ENCODE assay signal across 8 cellular contexts in the genomic region with DNA sequence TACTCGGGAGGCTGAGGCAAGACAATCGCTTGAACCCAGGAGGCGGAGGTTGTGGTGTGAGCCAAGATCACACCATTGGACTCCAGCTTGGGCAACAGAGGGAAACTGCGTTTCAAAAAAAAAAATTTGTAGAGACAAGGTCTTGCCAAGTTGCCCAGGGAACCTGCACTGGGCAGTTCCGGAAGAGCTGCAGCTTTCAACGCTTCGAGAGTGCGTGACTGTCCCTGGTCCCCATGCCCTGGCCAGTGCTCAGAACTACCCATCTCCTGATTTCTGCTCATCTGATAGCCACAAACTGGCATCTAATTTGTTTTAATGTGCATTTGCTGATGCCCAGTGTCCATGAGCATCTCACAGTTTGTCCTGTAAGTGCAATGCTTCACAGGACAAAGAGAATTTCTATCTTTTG. TPM values are rescaled to one million over a fixed set of nuclear protein-coding genes. Genes with fewer than 3 reads are reported as not detected.
DNase-seq lines count a peak whose midpoint lies in the region; ATAC-seq lines count a peak whose summit lies in the region.

No MANE protein-coding gene starts in this region.

- ATAC-seq in activated CD8-positive, alpha-beta memory T cell treated with anti-CD3 and anti-CD28 coated beads, Interleukin-2, amount 10 ng/mL, durations not matched to agents 7 days and 5 days, result no peak
- no peak for ATAC-seq in left ventricle myocardium superior
- ATAC-seq in stimulated activated memory B cell treated with anti-CD40 and anti-IgM and Interleukin-4, amounts not matched to agents 10 μg/mL and 1 μg/mL and 100 μg/mL, for 72 hours, result no peak
- ATAC-seq in HG03135 (IDR thresholded peaks at IDR 0.05; ENCODE audit: unreplicated experiment), result no peak

- peak overlapping the region; percentile 99 for H3K4me3 Mint-ChIP-seq in activated CD8-positive, alpha-beta memory T cell treated with anti-CD3 and anti-CD28 coated beads, Interleukin-2, amount 10 ng/mL, durations not matched to agents 7 days and 5 days
- H3K4me3 Mint-ChIP-seq in activated T-cell treated with anti-CD3 and anti-CD28 coated beads, Interleukin-2, amount 50 U/mL, for 24 hours, result peak overlapping the region; percentile 94
- peak overlapping the region; percentile 99 for H3K4me3 Mint-ChIP-seq in stimulated activated memory B cell treated with anti-CD40 and anti-IgM and Interleukin-4, amounts not matched to agents 10 μg/mL and 1 μg/mL and 100 μg/mL, for 72 hours

- peak overlapping the region; percentile 89 for H3K27ac Mint-ChIP-seq in activated CD8-positive, alpha-beta memory T cell treated with anti-CD3 and anti-CD28 coated beads, Interleukin-2, amount 10 ng/mL, durations not matched to agents 7 days and 5 days
- peak overlapping the region; percentile 94 for H3K27ac Mint-ChIP-seq in activated T-cell treated with anti-CD3 and anti-CD28 coated beads, Interleukin-2, amount 50 U/mL, for 24 hours
- peak overlapping the region; percentile 92 for H3K27ac Mint-ChIP-seq in stimulated activated memory B cell treated with anti-CD40 and anti-IgM and Interleukin-4, amounts not matched to agents 10 μg/mL and 1 μg/mL and 100 μg/mL, for 72 hours

- intact Hi-C loops in left ventricle myocardium superior (cut with micrococcal nuclease), result no loop called here

- no peaks in the 10 kb centered on the region for H3K9me3 Mint-ChIP-seq in activated CD8-positive, alpha-beta memory T cell treated with anti-CD3 and anti-CD28 coated beads, Interleukin-2, amount 10 ng/mL, durations not matched to agents 7 days and 5 days (ENCODE audit: low read depth)
- no peaks in the 10 kb centered on the region for H3K9me3 Mint-ChIP-seq in activated T-cell treated with anti-CD3 and anti-CD28 coated beads, Interleukin-2, amount 50 U/mL, for 24 hours
- H3K9me3 Mint-ChIP-seq in stimulated activated memory B cell treated with anti-CD40 and anti-IgM and Interleukin-4, amounts not matched to agents 10 μg/mL and 1 μg/mL and 100 μg/mL, for 72 hours, result peaks cover 3% of the 10 kb centered on the region

- peaks cover 43% of the 10 kb centered on the region for H3K36me3 Mint-ChIP-seq in activated CD8-positive, alpha-beta memory T cell treated with anti-CD3 and anti-CD28 coated beads, Interleukin-2, amount 10 ng/mL, durations not matched to agents 7 days and 5 days
- peaks cover 49% of the 10 kb centered on the region for H3K36me3 Mint-ChIP-seq in activated T-cell treated with anti-CD3 and anti-CD28 coated beads, Interleukin-2, amount 50 U/mL, for 24 hours (ENCODE audit: low read depth)
- peaks cover 49% of the 10 kb centered on the region for H3K36me3 Mint-ChIP-seq in stimulated activated memory B cell treated with anti-CD40 and anti-IgM and Interleukin-4, amounts not matched to agents 10 μg/mL and 1 μg/mL and 100 μg/mL, for 72 hours

- peaks cover 19% of the 10 kb centered on the region for H3K4me1 Mint-ChIP-seq in activated CD8-positive, alpha-beta memory T cell treated with anti-CD3 and anti-CD28 coated beads, Interleukin-2, amount 10 ng/mL, durations not matched to agents 7 days and 5 days
- peaks cover 18% of the 10 kb centered on the region for H3K4me1 Mint-ChIP-seq in activated T-cell treated with anti-CD3 and anti-CD28 coated beads, Interleukin-2, amount 50 U/mL, for 24 hours (ENCODE audit: low read depth)
- peaks cover 48% of the 10 kb centered on the region for H3K4me1 Mint-ChIP-seq in stimulated activated memory B cell treated with anti-CD40 and anti-IgM and Interleukin-4, amounts not matched to agents 10 μg/mL and 1 μg/mL and 100 μg/mL, for 72 hours

- no peak for DNase-seq in activated CD8-positive, alpha-beta memory T cell treated with anti-CD3 and anti-CD28 coated beads, Interleukin-2, amount 10 ng/mL, durations not matched to agents 7 days and 5 days
- no peak for DNase-seq in activated CD8-positive, alpha-beta memory T cell treated with anti-CD3 and anti-CD28 coated beads for 24 hours
- DNase-seq in activated T-cell treated with anti-CD3 and anti-CD28 coated beads, Interleukin-2, amount 50 U/mL, for 24 hours, result no peak
- DNase-seq in left ventricle myocardium superior (peak; percentile 29), SIG-M5 (lab: John Stamatoyannopoulos, UW) (no peak)
- no peak for DNase-seq in stimulated activated naive CD4-positive, alpha-beta T cell treated with Interleukin-2 at 50 U/mL for 16 hours (lab: John Stamatoyannopoulos, UW)

- H3K27me3 Mint-ChIP-seq in activated CD8-positive, alpha-beta memory T cell treated with anti-CD3 and anti-CD28 coated beads, Interleukin-2, amount 10 ng/mL, durations not matched to agents 7 days and 5 days, result peaks cover 7% of the 10 kb centered on the region
- no peaks in the 10 kb centered on the region for H3K27me3 Mint-ChIP-seq in activated T-cell treated with anti-CD3 and anti-CD28 coated beads, Interleukin-2, amount 50 U/mL, for 24 hours
- no peaks in the 10 kb centered on the region for H3K27me3 Mint-ChIP-seq in stimulated activated memory B cell treated with anti-CD40 and anti-IgM and Interleukin-4, amounts not matched to agents 10 μg/mL and 1 μg/mL and 100 μg/mL, for 72 hours

- CTCF ChIA-PET in activated CD8-positive, alpha-beta memory T cell treated with anti-CD3 and anti-CD28 coated beads, Interleukin-2, amount 10 ng/mL, durations not matched to agents 7 days and 5 days (lab: Charles Lee), result interaction anchor here (1.7 to 2.4 kb wide), 3 partner anchors 10 to 92 kb away, joined by 5 to 12 read pairs (median 8); no protein-coding TSS in a partner anchor

RNA-seq across cellular contexts. Expression of a gene that starts 4.0 kb away (rescaled TPM):
- 1,000 to 10,000 TPM; 3,566 to 4,759 TPM for total RNA-seq in activated CD8-positive, alpha-beta memory T cell treated with anti-CD3 and anti-CD28 coated beads, Interleukin-2, amount 10 ng/mL, durations not matched to agents 7 days and 5 days
- total RNA-seq in left ventricle myocardium superior, result 357 TPM

RNA-seq across cellular contexts. Expression of a gene that starts 19.5 kb away (rescaled TPM):
- total RNA-seq in activated CD8-positive, alpha-beta memory T cell treated with anti-CD3 and anti-CD28 coated beads, Interleukin-2, amount 10 ng/mL, durations not matched to agents 7 days and 5 days, result under 1 TPM; 0.41 to 0.56 TPM
- 0.50 TPM for total RNA-seq in left ventricle myocardium superior

RNA-seq across cellular contexts. Expression of a gene that starts 43.5 kb away (rescaled TPM):
- 10 to 100 TPM; 39.8 to 44.5 TPM for total RNA-seq in activated CD8-positive, alpha-beta memory T cell treated with anti-CD3 and anti-CD28 coated beads, Interleukin-2, amount 10 ng/mL, durations not matched to agents 7 days and 5 days
- total RNA-seq in left ventricle myocardium superior, result 15.4 TPM
